Comparison of ENCODE assay signal across 8 cellular contexts in genomic region chr7:150323682-150324365, GRCh38. TPM values are rescaled to one million over a fixed set of nuclear protein-coding genes. Genes with fewer than 3 reads are reported as not detected.
DNase-seq lines count a peak whose midpoint lies in the region; ATAC-seq and TF ChIP-seq lines count a peak whose summit lies in the region.

No MANE protein-coding gene starts in this region.

- H3K4me3 ChIP-seq in DND-41 (ENCODE audit: low read depth in 1 of 2, low read length in 2 of 2) (peak overlapping the region; percentile 65 to 94), coronary artery (peak overlapping the region; percentile 68), mucosa of stomach (ENCODE audit: low read length) (peak overlapping the region; percentile 82)

- H3K36me3 ChIP-seq in DND-41 (ENCODE audit: insufficient read depth, low read length) (peaks cover 51% of the 10 kb centered on the region), mucosa of stomach (ENCODE audit: control insufficient read depth, insufficient read depth, low read length) (no peaks in the 10 kb centered on the region)

- no peak overlapping the region for H3K27ac Mint-ChIP-seq in HFFc6

- H3K4me3 Mint-ChIP-seq in HFFc6, result no peak overlapping the region; the same call in 1 of the 2 replicates

- peaks cover 8% of the 10 kb centered on the region; the same call in 1 of the 2 replicates for H3K27me3 Mint-ChIP-seq in HFFc6 (ENCODE audit: insufficient read depth)

- H2AFZ ChIP-seq in DND-41 (ENCODE audit: low read depth, low read length), result peak overlapping the region; percentile 96

- H3K9me3 ChIP-seq in DND-41 (ENCODE audit: insufficient read depth, low read length, severe bottlenecking) (no peaks in the 10 kb centered on the region), mucosa of stomach (ENCODE audit: control insufficient read depth, low read length) (no peaks in the 10 kb centered on the region)

- no peaks in the 10 kb centered on the region for H3K9me3 Mint-ChIP-seq in HFFc6

- peaks cover 20% of the 10 kb centered on the region for H4K20me1 ChIP-seq in DND-41 (ENCODE audit: insufficient read depth, low read length)

- peaks cover 10% of the 10 kb centered on the region; the same call in 1 of the 2 replicates for H3K4me1 Mint-ChIP-seq in HFFc6 (ENCODE audit: low read depth)

- ATAC-seq in DND-41 (ENCODE audit: insufficient read depth, low read depth), result peak; percentile 55
- peak; percentile 12 for ATAC-seq in GM21786 (IDR thresholded peaks at IDR 0.05; ENCODE audit: unreplicated experiment)

- H3K36me3 Mint-ChIP-seq in HFFc6 (ENCODE audit: low read depth), result no peaks in the 10 kb centered on the region

- peak overlapping the region; percentile 84 for H3K4me2 ChIP-seq in DND-41 (ENCODE audit: insufficient read depth, low read length)

- H3K27ac ChIP-seq in DND-41 (ENCODE audit: low read length), result peak overlapping the region; percentile 99
- H3K27ac ChIP-seq in coronary artery, result peak overlapping the region in 1 of 2 donors; percentile 20

- TF ChIP-seq CTCF in DND-41 (IDR thresholded peaks at IDR 0.05; ENCODE audit: borderline replicate concordance, extremely low read depth, low read length, poor library complexity, severe bottlenecking) (no peak), coronary artery (IDR thresholded peaks at IDR 0.05) (no peak), HFFc6 (IDR thresholded peaks at IDR 0.05) (no peak)

- H3K9ac ChIP-seq in DND-41 (ENCODE audit: low read depth, low read length) (peak overlapping the region; percentile 98), mucosa of stomach (ENCODE audit: low read length) (peak overlapping the region; percentile 95)

- H3K27me3 ChIP-seq in DND-41 (ENCODE audit: insufficient read depth, low read length, poor library complexity), result no peaks in the 10 kb centered on the region
- H3K27me3 ChIP-seq in mucosa of stomach (ENCODE audit: control insufficient read depth, insufficient read depth, low read length), result no peaks in the 10 kb centered on the region

- DNase-seq in DND-41 (peak; percentile 49), NCI-H82 (lab: John Stamatoyannopoulos, UW) (peak; percentile 61), coronary artery (ENCODE audit: low spot score) (no peak), ecto neural progenitor cell (ENCODE audit: low spot score) (no peak), cerebellar nuclear complex (lab: John Stamatoyannopoulos, UW) (no peak), HFFc6 (no peak)

- H3K79me2 ChIP-seq in DND-41 (ENCODE audit: insufficient read depth, low read length), result peaks cover 72% of the 10 kb centered on the region

- peaks cover 40% of the 10 kb centered on the region for H3K4me1 ChIP-seq in DND-41 (ENCODE audit: insufficient read depth, low read length)
- peaks cover 25% of the 10 kb centered on the region for H3K4me1 ChIP-seq in mucosa of stomach (ENCODE audit: control insufficient read depth, insufficient read depth, low read length)

RNA-seq across cellular contexts. Expression of gene ACTR3C, which starts 0.5 kb away (rescaled TPM):
- not detected for total RNA-seq in HFFc6 (2021; fragmentation: NEBNext Ultra II Directional; extraction: Animal tissue kit (Norgen Biotek cat#: 25700))

RNA-seq across cellular contexts. Expression of gene LRRC61, which starts 0.7 kb away (rescaled TPM):
- total RNA-seq in HFFc6 (2021; fragmentation: NEBNext Ultra II Directional; extraction: Animal tissue kit (Norgen Biotek cat#: 25700)), result not detected

RNA-seq across cellular contexts. Expression of gene RARRES2, which starts 17.6 kb away (rescaled TPM):
- under 1 TPM in 2 of 6 experiments, not detected in 4; 0.28 to 0.39 TPM for total RNA-seq in HFFc6 (2021; fragmentation: NEBNext Ultra II Directional; extraction: Animal tissue kit (Norgen Biotek cat#: 25700))

RNA-seq across cellular contexts. Expression of gene REPIN1, which starts 44.8 kb away (rescaled TPM):
- total RNA-seq in HFFc6 (2021; fragmentation: NEBNext Ultra II Directional; extraction: Animal tissue kit (Norgen Biotek cat#: 25700)), result 10 to 100 TPM; 68.8 to 78.3 (median 75.5) TPM

RNA-seq across cellular contexts. Expression of gene ZNF775, which starts 55.3 kb away (rescaled TPM):
- 1 to 10 TPM; 2.7 to 3.8 (median 2.9) TPM for total RNA-seq in HFFc6 (2021; fragmentation: NEBNext Ultra II Directional; extraction: Animal tissue kit (Norgen Biotek cat#: 25700))

Comparison
In these comparisons a context has a peak if more than half of its experiments do, and no peak if none do; other contexts are left out.
1. DNase-seq: peak in DND-41 (single experiment) and NCI-H82 (single experiment); none in coronary artery (single experiment), ecto neural progenitor cell (single experiment), cerebellar nuclear complex (0 of 2) and HFFc6 (single experiment).
2. Peak in every context shown above with its lines, with median percentiles within 50 percentile points of each other: H3K4me3 ChIP-seq.